ENCODE assay signal across 1 cellular context in the genomic region with DNA sequence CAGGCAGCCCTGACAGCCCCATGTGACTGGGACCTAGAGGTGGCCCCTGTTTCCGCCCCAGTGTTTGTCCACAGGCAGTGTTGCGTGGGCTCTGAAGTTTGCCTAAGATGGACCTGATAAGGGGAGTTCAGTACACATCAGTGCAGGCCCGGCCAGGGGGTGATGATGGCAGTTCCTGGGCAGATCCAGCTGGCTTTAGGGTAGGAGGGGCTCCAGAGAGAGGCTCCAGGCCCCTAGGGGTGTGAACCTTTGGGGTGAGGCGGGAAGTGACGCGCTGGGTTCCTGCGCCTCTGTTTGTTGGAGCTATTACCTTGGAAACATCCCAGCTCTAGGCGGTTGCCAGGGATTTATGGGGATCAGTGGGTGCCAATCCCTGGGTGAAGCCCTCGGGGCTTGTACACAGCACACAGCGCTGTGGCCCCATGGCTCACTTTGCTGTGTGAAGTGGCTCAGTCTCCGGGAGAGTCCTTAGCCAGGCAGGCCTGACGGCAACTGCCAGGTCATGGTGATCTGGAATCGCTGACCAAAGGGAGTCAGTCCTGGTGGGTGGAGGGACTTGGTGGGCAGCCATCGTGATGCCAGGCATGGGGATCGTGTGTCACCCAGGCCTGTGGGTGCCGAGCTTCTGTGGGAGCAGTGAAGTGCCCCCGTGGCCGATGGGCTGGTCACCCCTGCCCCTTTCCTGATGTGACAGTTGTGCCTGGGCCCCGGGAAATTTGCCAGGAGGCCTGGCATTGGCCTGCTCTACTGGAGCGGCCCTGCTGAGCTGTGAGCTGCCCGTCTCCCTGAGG.
TF ChIP-seq lines count a peak whose summit lies in the region.

No MANE protein-coding gene starts in this region.

TF ChIP-seq in HepG2, 621 proteins besides CTCF, POLR2A, EP300 and RAD21 (continued from another document and continues in another):
- TF ChIP-seq, protein P1, sequence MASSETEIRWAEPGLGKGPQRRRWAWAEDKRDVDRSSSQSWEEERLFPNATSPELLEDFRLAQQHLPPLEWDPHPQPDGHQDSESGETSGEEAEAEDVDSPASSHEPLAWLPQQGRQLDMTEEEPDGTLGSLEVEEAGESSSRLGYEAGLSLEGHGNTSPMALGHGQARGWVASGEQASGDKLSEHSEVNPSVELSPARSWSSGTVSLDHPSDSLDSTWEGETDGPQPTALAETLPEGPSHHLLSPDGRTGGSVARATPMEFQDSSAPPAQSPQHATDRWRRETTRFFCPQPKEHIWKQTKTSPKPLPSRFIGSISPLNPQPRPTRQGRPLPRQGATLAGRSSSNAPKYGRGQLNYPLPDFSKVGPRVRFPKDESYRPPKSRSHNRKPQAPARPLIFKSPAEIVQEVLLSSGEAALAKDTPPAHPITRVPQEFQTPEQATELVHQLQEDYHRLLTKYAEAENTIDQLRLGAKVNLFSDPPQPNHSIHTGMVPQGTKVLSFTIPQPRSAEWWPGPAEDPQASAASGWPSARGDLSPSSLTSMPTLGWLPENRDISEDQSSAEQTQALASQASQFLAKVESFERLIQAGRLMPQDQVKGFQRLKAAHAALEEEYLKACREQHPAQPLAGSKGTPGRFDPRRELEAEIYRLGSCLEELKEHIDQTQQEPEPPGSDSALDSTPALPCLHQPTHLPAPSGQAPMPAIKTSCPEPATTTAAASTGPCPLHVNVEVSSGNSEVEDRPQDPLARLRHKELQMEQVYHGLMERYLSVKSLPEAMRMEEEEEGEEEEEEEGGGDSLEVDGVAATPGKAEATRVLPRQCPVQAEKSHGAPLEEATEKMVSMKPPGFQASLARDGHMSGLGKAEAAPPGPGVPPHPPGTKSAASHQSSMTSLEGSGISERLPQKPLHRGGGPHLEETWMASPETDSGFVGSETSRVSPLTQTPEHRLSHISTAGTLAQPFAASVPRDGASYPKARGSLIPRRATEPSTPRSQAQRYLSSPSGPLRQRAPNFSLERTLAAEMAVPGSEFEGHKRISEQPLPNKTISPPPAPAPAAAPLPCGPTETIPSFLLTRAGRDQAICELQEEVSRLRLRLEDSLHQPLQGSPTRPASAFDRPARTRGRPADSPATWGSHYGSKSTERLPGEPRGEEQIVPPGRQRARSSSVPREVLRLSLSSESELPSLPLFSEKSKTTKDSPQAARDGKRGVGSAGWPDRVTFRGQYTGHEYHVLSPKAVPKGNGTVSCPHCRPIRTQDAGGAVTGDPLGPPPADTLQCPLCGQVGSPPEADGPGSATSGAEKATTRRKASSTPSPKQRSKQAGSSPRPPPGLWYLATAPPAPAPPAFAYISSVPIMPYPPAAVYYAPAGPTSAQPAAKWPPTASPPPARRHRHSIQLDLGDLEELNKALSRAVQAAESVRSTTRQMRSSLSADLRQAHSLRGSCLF (CRISPR knock-in tag; IDR thresholded peaks at IDR 0.05; ENCODE audit: borderline replicate concordance) = no peak
- no peak for TF ChIP-seq SRSF9 (IDR thresholded peaks at IDR 0.05; ENCODE audit: borderline replicate concordance, insufficient read depth, low read depth, low read length, poor library complexity, severe bottlenecking)
- TF ChIP-seq ZNF546 (CRISPR knock-in tag; conservative IDR thresholded peaks at IDR 0.05) = peak; percentile 32; the same call in 1 of the 2 replicates
- peak; percentile 98 for TF ChIP-seq RARA (CRISPR knock-in tag; IDR thresholded peaks at IDR 0.05)
- peak; percentile 67 for TF ChIP-seq ZNF367 (CRISPR knock-in tag; IDR thresholded peaks at IDR 0.05; ENCODE audit: borderline replicate concordance)
- TF ChIP-seq, protein P2, sequence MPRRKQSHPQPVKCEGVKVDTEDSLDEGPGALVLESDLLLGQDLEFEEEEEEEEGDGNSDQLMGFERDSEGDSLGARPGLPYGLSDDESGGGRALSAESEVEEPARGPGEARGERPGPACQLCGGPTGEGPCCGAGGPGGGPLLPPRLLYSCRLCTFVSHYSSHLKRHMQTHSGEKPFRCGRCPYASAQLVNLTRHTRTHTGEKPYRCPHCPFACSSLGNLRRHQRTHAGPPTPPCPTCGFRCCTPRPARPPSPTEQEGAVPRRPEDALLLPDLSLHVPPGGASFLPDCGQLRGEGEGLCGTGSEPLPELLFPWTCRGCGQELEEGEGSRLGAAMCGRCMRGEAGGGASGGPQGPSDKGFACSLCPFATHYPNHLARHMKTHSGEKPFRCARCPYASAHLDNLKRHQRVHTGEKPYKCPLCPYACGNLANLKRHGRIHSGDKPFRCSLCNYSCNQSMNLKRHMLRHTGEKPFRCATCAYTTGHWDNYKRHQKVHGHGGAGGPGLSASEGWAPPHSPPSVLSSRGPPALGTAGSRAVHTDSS (CRISPR knock-in tag; conservative IDR thresholded peaks at IDR 0.05) = no peak
- TF ChIP-seq RFX3 (CRISPR knock-in tag; IDR thresholded peaks at IDR 0.05) = peak; percentile 56
- peak; percentile 96 for TF ChIP-seq ZNF878 (CRISPR knock-in tag; IDR thresholded peaks at IDR 0.05)
- peak; percentile 93 for TF ChIP-seq ZMYM3 (CRISPR knock-in tag; IDR thresholded peaks at IDR 0.05)
- TF ChIP-seq TBP (CRISPR knock-in tag; IDR thresholded peaks at IDR 0.05) = peak; percentile 36; the same call in 1 of the 2 replicates
- TF ChIP-seq, protein P3, sequence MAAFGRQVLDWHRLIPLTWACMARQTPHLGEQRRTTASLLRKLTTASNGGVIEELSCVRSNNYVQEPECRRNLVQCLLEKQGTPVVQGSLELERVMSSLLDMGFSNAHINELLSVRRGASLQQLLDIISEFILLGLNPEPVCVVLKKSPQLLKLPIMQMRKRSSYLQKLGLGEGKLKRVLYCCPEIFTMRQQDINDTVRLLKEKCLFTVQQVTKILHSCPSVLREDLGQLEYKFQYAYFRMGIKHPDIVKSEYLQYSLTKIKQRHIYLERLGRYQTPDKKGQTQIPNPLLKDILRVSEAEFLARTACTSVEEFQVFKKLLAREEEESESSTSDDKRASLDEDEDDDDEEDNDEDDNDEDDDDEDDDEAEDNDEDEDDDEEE (CRISPR knock-in tag; IDR thresholded peaks at IDR 0.05) = peak; percentile 47
- TF ChIP-seq, protein P4, sequence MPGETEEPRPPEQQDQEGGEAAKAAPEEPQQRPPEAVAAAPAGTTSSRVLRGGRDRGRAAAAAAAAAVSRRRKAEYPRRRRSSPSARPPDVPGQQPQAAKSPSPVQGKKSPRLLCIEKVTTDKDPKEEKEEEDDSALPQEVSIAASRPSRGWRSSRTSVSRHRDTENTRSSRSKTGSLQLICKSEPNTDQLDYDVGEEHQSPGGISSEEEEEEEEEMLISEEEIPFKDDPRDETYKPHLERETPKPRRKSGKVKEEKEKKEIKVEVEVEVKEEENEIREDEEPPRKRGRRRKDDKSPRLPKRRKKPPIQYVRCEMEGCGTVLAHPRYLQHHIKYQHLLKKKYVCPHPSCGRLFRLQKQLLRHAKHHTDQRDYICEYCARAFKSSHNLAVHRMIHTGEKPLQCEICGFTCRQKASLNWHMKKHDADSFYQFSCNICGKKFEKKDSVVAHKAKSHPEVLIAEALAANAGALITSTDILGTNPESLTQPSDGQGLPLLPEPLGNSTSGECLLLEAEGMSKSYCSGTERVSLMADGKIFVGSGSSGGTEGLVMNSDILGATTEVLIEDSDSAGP (CRISPR knock-in tag; IDR thresholded peaks at IDR 0.05; ENCODE audit: borderline replicate concordance) = peak; percentile 92
- TF ChIP-seq MBD4 (IDR thresholded peaks at IDR 0.05; ENCODE audit: borderline replicate concordance, low read length) = no peak
- no peak for TF ChIP-seq MLLT10 (CRISPR knock-in tag; IDR thresholded peaks at IDR 0.05)
- TF ChIP-seq, protein P5, sequence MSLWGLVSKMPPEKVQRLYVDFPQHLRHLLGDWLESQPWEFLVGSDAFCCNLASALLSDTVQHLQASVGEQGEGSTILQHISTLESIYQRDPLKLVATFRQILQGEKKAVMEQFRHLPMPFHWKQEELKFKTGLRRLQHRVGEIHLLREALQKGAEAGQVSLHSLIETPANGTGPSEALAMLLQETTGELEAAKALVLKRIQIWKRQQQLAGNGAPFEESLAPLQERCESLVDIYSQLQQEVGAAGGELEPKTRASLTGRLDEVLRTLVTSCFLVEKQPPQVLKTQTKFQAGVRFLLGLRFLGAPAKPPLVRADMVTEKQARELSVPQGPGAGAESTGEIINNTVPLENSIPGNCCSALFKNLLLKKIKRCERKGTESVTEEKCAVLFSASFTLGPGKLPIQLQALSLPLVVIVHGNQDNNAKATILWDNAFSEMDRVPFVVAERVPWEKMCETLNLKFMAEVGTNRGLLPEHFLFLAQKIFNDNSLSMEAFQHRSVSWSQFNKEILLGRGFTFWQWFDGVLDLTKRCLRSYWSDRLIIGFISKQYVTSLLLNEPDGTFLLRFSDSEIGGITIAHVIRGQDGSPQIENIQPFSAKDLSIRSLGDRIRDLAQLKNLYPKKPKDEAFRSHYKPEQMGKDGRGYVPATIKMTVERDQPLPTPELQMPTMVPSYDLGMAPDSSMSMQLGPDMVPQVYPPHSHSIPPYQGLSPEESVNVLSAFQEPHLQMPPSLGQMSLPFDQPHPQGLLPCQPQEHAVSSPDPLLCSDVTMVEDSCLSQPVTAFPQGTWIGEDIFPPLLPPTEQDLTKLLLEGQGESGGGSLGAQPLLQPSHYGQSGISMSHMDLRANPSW (CRISPR knock-in tag; IDR thresholded peaks at IDR 0.05; ENCODE audit: borderline replicate concordance) = peak; percentile 95
- peak; percentile 68 for TF ChIP-seq BHLHE40 (IDR thresholded peaks at IDR 0.05; ENCODE audit: low read length)
- TF ChIP-seq, protein P6, sequence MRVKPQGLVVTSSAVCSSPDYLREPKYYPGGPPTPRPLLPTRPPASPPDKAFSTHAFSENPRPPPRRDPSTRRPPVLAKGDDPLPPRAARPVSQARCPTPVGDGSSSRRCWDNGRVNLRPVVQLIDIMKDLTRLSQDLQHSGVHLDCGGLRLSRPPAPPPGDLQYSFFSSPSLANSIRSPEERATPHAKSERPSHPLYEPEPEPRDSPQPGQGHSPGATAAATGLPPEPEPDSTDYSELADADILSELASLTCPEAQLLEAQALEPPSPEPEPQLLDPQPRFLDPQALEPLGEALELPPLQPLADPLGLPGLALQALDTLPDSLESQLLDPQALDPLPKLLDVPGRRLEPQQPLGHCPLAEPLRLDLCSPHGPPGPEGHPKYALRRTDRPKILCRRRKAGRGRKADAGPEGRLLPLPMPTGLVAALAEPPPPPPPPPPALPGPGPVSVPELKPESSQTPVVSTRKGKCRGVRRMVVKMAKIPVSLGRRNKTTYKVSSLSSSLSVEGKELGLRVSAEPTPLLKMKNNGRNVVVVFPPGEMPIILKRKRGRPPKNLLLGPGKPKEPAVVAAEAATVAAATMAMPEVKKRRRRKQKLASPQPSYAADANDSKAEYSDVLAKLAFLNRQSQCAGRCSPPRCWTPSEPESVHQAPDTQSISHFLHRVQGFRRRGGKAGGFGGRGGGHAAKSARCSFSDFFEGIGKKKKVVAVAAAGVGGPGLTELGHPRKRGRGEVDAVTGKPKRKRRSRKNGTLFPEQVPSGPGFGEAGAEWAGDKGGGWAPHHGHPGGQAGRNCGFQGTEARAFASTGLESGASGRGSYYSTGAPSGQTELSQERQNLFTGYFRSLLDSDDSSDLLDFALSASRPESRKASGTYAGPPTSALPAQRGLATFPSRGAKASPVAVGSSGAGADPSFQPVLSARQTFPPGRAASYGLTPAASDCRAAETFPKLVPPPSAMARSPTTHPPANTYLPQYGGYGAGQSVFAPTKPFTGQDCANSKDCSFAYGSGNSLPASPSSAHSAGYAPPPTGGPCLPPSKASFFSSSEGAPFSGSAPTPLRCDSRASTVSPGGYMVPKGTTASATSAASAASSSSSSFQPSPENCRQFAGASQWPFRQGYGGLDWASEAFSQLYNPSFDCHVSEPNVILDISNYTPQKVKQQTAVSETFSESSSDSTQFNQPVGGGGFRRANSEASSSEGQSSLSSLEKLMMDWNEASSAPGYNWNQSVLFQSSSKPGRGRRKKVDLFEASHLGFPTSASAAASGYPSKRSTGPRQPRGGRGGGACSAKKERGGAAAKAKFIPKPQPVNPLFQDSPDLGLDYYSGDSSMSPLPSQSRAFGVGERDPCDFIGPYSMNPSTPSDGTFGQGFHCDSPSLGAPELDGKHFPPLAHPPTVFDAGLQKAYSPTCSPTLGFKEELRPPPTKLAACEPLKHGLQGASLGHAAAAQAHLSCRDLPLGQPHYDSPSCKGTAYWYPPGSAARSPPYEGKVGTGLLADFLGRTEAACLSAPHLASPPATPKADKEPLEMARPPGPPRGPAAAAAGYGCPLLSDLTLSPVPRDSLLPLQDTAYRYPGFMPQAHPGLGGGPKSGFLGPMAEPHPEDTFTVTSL (CRISPR knock-in tag; IDR thresholded peaks at IDR 0.05; ENCODE audit: borderline replicate concordance) = peak; percentile 97
- TF ChIP-seq, protein P7, sequence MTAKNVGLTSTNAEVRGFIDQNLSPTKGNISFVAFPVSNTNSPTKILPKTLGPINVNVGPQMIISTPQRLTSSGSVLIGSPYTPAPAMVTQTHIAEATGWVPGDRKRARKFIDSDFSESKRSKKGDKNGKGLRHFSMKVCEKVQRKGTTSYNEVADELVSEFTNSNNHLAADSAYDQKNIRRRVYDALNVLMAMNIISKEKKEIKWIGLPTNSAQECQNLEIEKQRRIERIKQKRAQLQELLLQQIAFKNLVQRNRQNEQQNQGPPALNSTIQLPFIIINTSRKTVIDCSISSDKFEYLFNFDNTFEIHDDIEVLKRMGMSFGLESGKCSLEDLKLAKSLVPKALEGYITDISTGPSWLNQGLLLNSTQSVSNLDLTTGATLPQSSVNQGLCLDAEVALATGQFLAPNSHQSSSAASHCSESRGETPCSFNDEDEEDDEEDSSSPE (CRISPR knock-in tag; IDR thresholded peaks at IDR 0.05) = peak; percentile 81
- peak; percentile 82 for TF ChIP-seq CREB1 (IDR thresholded peaks at IDR 0.05)
- TF ChIP-seq CREB1 (CRISPR knock-in tag; IDR thresholded peaks at IDR 0.05) = peak; percentile 92
- peak; percentile 100 for TF ChIP-seq DPF2 (CRISPR knock-in tag; IDR thresholded peaks at IDR 0.05; ENCODE audit: borderline replicate concordance, low read depth)
- no peak for TF ChIP-seq ZNF329 (CRISPR knock-in tag; IDR thresholded peaks at IDR 0.05; ENCODE audit: low read depth)
- no peak for TF ChIP-seq ZNF446 (CRISPR knock-in tag; IDR thresholded peaks at IDR 0.05)
- no peak for TF ChIP-seq ZKSCAN5 (CRISPR knock-in tag; IDR thresholded peaks at IDR 0.05)
- TF ChIP-seq SMARCC2 (IDR thresholded peaks at IDR 0.05) = no peak
- TF ChIP-seq TEAD2 (CRISPR knock-in tag; IDR thresholded peaks at IDR 0.05) = no peak
- TF ChIP-seq ZNF788 (CRISPR knock-in tag; IDR thresholded peaks at IDR 0.05; ENCODE audit: borderline replicate concordance) = peak; percentile 100
- TF ChIP-seq, protein P8, sequence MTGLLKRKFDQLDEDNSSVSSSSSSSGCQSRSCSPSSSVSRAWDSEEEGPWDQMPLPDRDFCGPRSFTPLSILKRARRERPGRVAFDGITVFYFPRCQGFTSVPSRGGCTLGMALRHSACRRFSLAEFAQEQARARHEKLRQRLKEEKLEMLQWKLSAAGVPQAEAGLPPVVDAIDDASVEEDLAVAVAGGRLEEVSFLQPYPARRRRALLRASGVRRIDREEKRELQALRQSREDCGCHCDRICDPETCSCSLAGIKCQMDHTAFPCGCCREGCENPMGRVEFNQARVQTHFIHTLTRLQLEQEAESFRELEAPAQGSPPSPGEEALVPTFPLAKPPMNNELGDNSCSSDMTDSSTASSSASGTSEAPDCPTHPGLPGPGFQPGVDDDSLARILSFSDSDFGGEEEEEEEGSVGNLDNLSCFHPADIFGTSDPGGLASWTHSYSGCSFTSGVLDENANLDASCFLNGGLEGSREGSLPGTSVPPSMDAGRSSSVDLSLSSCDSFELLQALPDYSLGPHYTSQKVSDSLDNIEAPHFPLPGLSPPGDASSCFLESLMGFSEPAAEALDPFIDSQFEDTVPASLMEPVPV (CRISPR knock-in tag; IDR thresholded peaks at IDR 0.05) = peak; percentile 95
- TF ChIP-seq REPIN1 (CRISPR knock-in tag; IDR thresholded peaks at IDR 0.05; ENCODE audit: borderline replicate concordance, low read depth) = peak; percentile 97
- TF ChIP-seq TP53 (CRISPR knock-in tag; conservative IDR thresholded peaks at IDR 0.05) = no peak
- no peak for TF ChIP-seq ZNF484 (CRISPR knock-in tag; IDR thresholded peaks at IDR 0.05; ENCODE audit: borderline replicate concordance, low read depth)
- TF ChIP-seq, protein P9, sequence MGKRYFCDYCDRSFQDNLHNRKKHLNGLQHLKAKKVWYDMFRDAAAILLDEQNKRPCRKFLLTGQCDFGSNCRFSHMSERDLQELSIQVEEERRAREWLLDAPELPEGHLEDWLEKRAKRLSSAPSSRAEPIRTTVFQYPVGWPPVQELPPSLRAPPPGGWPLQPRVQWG (CRISPR knock-in tag; IDR thresholded peaks at IDR 0.05; ENCODE audit: borderline replicate concordance, low read depth) = no peak
- peak; percentile 100 for TF ChIP-seq HDAC1 (CRISPR knock-in tag; IDR thresholded peaks at IDR 0.05)
